ENCODE assay signal across 3 cellular contexts in the genomic region with DNA sequence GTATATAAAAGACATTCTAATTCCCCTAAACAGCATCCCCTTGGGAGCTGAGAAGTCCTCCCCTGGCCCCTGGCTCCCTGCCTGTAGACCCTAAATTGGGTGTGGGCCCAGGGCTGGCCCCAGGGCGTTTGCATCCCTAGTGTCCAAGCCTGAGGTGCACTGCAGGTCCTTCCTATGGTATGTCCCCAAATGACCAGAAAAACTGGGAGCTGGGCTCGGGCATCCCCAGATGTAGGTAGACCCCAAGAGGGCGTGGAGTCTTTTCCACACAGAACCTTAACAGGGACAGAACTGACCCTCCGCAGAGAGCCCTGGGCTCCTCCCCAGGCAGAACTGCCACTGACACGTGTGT.
TF ChIP-seq lines count a peak whose summit lies in the region.

No MANE protein-coding gene starts in this region.

TF ChIP-seq in HCT116, 20 proteins besides CTCF, POLR2A, EP300 and RAD21:
- TF ChIP-seq, protein P1, sequence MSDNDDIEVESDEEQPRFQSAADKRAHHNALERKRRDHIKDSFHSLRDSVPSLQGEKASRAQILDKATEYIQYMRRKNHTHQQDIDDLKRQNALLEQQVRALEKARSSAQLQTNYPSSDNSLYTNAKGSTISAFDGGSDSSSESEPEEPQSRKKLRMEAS (IDR thresholded peaks at IDR 0.05), result no peak
- no peak for TF ChIP-seq POLR2AphosphoS5 (IDR thresholded peaks at IDR 0.05; ENCODE audit: low read depth, low read length)
- TF ChIP-seq, protein P2, sequence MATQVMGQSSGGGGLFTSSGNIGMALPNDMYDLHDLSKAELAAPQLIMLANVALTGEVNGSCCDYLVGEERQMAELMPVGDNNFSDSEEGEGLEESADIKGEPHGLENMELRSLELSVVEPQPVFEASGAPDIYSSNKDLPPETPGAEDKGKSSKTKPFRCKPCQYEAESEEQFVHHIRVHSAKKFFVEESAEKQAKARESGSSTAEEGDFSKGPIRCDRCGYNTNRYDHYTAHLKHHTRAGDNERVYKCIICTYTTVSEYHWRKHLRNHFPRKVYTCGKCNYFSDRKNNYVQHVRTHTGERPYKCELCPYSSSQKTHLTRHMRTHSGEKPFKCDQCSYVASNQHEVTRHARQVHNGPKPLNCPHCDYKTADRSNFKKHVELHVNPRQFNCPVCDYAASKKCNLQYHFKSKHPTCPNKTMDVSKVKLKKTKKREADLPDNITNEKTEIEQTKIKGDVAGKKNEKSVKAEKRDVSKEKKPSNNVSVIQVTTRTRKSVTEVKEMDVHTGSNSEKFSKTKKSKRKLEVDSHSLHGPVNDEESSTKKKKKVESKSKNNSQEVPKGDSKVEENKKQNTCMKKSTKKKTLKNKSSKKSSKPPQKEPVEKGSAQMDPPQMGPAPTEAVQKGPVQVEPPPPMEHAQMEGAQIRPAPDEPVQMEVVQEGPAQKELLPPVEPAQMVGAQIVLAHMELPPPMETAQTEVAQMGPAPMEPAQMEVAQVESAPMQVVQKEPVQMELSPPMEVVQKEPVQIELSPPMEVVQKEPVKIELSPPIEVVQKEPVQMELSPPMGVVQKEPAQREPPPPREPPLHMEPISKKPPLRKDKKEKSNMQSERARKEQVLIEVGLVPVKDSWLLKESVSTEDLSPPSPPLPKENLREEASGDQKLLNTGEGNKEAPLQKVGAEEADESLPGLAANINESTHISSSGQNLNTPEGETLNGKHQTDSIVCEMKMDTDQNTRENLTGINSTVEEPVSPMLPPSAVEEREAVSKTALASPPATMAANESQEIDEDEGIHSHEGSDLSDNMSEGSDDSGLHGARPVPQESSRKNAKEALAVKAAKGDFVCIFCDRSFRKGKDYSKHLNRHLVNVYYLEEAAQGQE (IDR thresholded peaks at IDR 0.05; ENCODE audit: low read depth), result no peak
- TF ChIP-seq, protein P3, sequence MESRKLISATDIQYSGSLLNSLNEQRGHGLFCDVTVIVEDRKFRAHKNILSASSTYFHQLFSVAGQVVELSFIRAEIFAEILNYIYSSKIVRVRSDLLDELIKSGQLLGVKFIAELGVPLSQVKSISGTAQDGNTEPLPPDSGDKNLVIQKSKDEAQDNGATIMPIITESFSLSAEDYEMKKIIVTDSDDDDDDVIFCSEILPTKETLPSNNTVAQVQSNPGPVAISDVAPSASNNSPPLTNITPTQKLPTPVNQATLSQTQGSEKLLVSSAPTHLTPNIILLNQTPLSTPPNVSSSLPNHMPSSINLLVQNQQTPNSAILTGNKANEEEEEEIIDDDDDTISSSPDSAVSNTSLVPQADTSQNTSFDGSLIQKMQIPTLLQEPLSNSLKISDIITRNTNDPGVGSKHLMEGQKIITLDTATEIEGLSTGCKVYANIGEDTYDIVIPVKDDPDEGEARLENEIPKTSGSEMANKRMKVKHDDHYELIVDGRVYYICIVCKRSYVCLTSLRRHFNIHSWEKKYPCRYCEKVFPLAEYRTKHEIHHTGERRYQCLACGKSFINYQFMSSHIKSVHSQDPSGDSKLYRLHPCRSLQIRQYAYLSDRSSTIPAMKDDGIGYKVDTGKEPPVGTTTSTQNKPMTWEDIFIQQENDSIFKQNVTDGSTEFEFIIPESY (IDR thresholded peaks at IDR 0.05; ENCODE audit: extremely low read depth, insufficient replicate concordance, low read length), result no peak
- TF ChIP-seq ELF1 (IDR thresholded peaks at IDR 0.05; ENCODE audit: borderline replicate concordance, low read depth), result no peak
- no peak for TF ChIP-seq EZH2phosphoT487 (IDR thresholded peaks at IDR 0.05; ENCODE audit: borderline replicate concordance)
- no peak for TF ChIP-seq CBX3 (IDR thresholded peaks at IDR 0.05; ENCODE audit: low read depth)
- no peak for TF ChIP-seq TCF7L2 (IDR thresholded peaks at IDR 0.05; ENCODE audit: borderline replicate concordance, extremely low read depth, insufficient read depth, insufficient read length)
- no peak for TF ChIP-seq SRF (IDR thresholded peaks at IDR 0.05; ENCODE audit: low read depth)
- TF ChIP-seq, protein P4, sequence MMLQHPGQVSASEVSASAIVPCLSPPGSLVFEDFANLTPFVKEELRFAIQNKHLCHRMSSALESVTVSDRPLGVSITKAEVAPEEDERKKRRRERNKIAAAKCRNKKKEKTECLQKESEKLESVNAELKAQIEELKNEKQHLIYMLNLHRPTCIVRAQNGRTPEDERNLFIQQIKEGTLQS (IDR thresholded peaks at IDR 0.05), result no peak
- no peak for TF ChIP-seq JUND (IDR thresholded peaks at IDR 0.05)
- TF ChIP-seq FOSL1 (IDR thresholded peaks at IDR 0.05; ENCODE audit: low read depth), result no peak

TF ChIP-seq in K562, 482 proteins besides CTCF, POLR2A, EP300 and RAD21:
- TF ChIP-seq HNRNPLL (IDR thresholded peaks at IDR 0.05; ENCODE audit: low read depth, low read length, poor library complexity, severe bottlenecking) (peak; percentile 30), SNRNP70 (optimal IDR thresholded peaks at IDR 0.05; ENCODE audit: low read depth, low read length) (no peak), HDGF (IDR thresholded peaks at IDR 0.05) (no peak), ZNF263 (CRISPR knock-in tag; IDR thresholded peaks at IDR 0.05; ENCODE audit: borderline replicate concordance) (0 out of 2 replicates have a peak, but pooled peaks have one; percentile 12)
TF ChIP-seq in K562: peak in this region for 2.

TF ChIP-seq in neural cell, 6 proteins besides CTCF, POLR2A, EP300 and RAD21:
- TF ChIP-seq TAF1 (IDR thresholded peaks at IDR 0.05; ENCODE audit: low read depth) (no peak), POLR2AphosphoS5 (IDR thresholded peaks at IDR 0.05) (no peak), MXI1 (conservative IDR thresholded peaks at IDR 0.05; ENCODE audit: poor library complexity, severe bottlenecking) (no peak), SMC3 (conservative IDR thresholded peaks at IDR 0.05; ENCODE audit: poor library complexity) (no peak)
TF ChIP-seq in neural cell: peak in this region for 0.
